8 cellular contexts compared by ENCODE assay signal in the genomic region with DNA sequence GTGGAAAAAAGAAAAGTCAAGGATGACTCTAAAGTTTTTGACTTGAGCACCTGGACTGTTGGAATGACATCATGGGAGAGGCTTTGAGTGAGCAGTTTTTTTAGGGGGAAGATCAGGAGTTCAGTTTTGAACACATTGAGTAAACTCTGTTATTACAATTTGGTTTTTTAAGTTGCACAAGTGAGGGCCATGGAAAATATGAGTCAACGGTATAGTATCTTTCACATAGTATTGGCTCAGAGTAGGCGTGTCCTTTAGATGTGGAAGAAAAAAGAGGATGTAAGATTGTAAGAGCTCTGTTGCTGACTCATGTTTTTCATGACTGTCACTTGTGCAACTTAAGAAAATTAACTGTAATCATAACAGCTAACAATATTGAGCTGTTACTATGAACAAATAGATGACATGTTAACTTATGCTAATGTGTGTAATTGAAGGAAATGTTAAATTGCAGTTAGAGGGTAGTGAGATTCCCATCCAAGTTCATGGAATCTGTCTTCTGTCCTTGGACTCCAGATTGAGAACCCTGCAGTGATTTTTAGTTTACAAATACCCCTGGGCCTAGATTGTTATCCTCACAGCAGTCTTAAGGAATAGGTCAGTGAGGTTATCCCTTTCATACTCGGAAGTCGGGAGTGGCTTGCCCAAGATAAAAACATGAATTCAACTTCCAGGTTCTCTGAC. TPM values are rescaled to one million over a fixed set of nuclear protein-coding genes. Genes with fewer than 3 reads are reported as not detected.
DNase-seq lines count a peak whose midpoint lies in the region; ATAC-seq and TF ChIP-seq lines count a peak whose summit lies in the region.

No MANE protein-coding gene starts in this region.

- peak overlapping the region; percentile 92 for H3K27ac Mint-ChIP-seq in Calu3 (ENCODE audit: unreplicated experiment)

- no peak for TF ChIP-seq CTCF in Calu3 (IDR thresholded peaks at IDR 0.05; ENCODE audit: unreplicated experiment)
- TF ChIP-seq CTCF in fibroblast of pulmonary artery (IDR thresholded peaks at IDR 0.05; ENCODE audit: low read length, missing control alignments), result no peak

- peaks cover 2% of the 10 kb centered on the region for H3K9me3 Mint-ChIP-seq in Calu3 (ENCODE audit: low read depth, unreplicated experiment)

- no peaks in the 10 kb centered on the region for H3K4me1 ChIP-seq in skeletal muscle tissue (ENCODE audit: control insufficient read depth in 3 of 3, insufficient read depth in 3 of 3, low read length in 3 of 3)

- H3K36me3 ChIP-seq in skeletal muscle tissue (ENCODE audit: control insufficient read depth in 3 of 3, insufficient read depth in 3 of 3, low read length in 3 of 3), result no peaks in the 10 kb centered on the region

- H3K27me3 ChIP-seq in skeletal muscle tissue (ENCODE audit: control insufficient read depth in 3 of 3, insufficient read depth in 3 of 3, low read length in 3 of 3), result no peaks in the 10 kb centered on the region

- no peak overlapping the region for H3K9ac ChIP-seq in skeletal muscle tissue (ENCODE audit: low read depth in 1 of 3, low read length in 3 of 3)

- ATAC-seq in GM19372 (IDR thresholded peaks at IDR 0.05; ENCODE audit: low read depth, unreplicated experiment), result peak; percentile 91
- ATAC-seq in HG03342 (IDR thresholded peaks at IDR 0.05; ENCODE audit: unreplicated experiment), result peak; percentile 91

- peaks cover 22% of the 10 kb centered on the region for H3K4me1 Mint-ChIP-seq in Calu3 (ENCODE audit: low read depth, unreplicated experiment)

- peak overlapping the region; percentile 51 for H3K27ac ChIP-seq in skeletal muscle tissue (ENCODE audit: low read depth, low read length)

- intact Hi-C loops in Calu3 (cut with micrococcal nuclease; ENCODE audit: unreplicated experiment), result loop anchor here (1.0 kb wide), 1 partner anchor 47 kb away; no protein-coding TSS in a partner anchor

- H3K36me3 Mint-ChIP-seq in Calu3 (ENCODE audit: insufficient read depth, unreplicated experiment), result peaks cover 12% of the 10 kb centered on the region

- no TSS peak for BruUV-seq in Calu3 (replicated peaks; lab: Mats Ljungman, UMichigan)

- H3K27me3 Mint-ChIP-seq in Calu3 (ENCODE audit: unreplicated experiment), result no peaks in the 10 kb centered on the region

- H3K4me3 ChIP-seq in fibroblast of pulmonary artery (replicated peaks; ENCODE audit: low read depth, low read length) (no peak overlapping the region), skeletal muscle tissue (ENCODE audit: low read length in 3 of 3) (no peak overlapping the region)

- peak; percentile 46 for DNase-seq in Calu3
- DNase-seq in SKM-1 (lab: John Stamatoyannopoulos, UW; ENCODE audit: unreplicated experiment), result peak; percentile 84
- DNase-seq in fibroblast of pulmonary artery (ENCODE audit: low read depth), result peak; percentile 99
- no peak for DNase-seq in iPS-NIHi11 (ENCODE audit: low spot score)
- no peak for DNase-seq in nucleus accumbens (lab: John Stamatoyannopoulos, UW)

- CTCF ChIA-PET in Calu3 (lab: Charles Lee), result no interaction called here

- no peaks in the 10 kb centered on the region for H3K9me3 ChIP-seq in skeletal muscle tissue (ENCODE audit: control insufficient read depth in 3 of 3, low read length in 3 of 3)

- peak overlapping the region; percentile 9 for H3K4me3 Mint-ChIP-seq in Calu3 (ENCODE audit: low read depth, unreplicated experiment)

RNA-seq across cellular contexts. Expression of gene ATP2B1, which starts 48.1 kb away (rescaled TPM):
- total RNA-seq in Calu3 (2022) (73.6 and 77.3 TPM in 2 replicates), skeletal muscle tissue (127 TPM)

Comparison
In these comparisons a context has a peak if more than half of its experiments do, and no peak if none do; other contexts are left out.
1. DNase-seq: peak in Calu3 (single experiment), SKM-1 (single experiment) and fibroblast of pulmonary artery (single experiment); none in iPS-NIHi11 (single experiment) and nucleus accumbens (0 of 56).